In genomic region chr17:6913608-6914443, GRCh38 we compare ENCODE assay signal across 8 cellular contexts.
DNase-seq lines count a peak whose midpoint lies in the region; ATAC-seq and TF ChIP-seq lines count a peak whose summit lies in the region.

No MANE protein-coding gene starts in this region.

- ATAC-seq in gastroesophageal sphincter, result peak; percentile 57
- no peak for ATAC-seq in GM19467 (IDR thresholded peaks at IDR 0.05; ENCODE audit: unreplicated experiment)

- no peaks in the 10 kb centered on the region; the same call in 1 of the 2 replicates for H4K20me1 ChIP-seq in BLaER1

- TF ChIP-seq CTCF in gastroesophageal sphincter (IDR thresholded peaks at IDR 0.05) (peak; percentile 31 to 85 (median 72)), ovary (IDR thresholded peaks at IDR 0.05) (peak; percentile 53 to 61 (median 56))

- intact Hi-C loops in ovary (cut with DNase I), result loop anchor here (5.0 to 10.0 kb wide), 5 partner anchors 91 to 247 kb away; partner anchors contain the start of gene BCL6B (in 1 of the 4)

- H3K9me3 ChIP-seq in BLaER1, result no peaks in the 10 kb centered on the region
- no peaks in the 10 kb centered on the region for H3K9me3 ChIP-seq in SJCRH30 (replicated peaks)
- no peaks in the 10 kb centered on the region for H3K9me3 ChIP-seq in gastroesophageal sphincter
- H3K9me3 ChIP-seq in ovary, result no peaks in the 10 kb centered on the region

- H3K27me3 ChIP-seq in BLaER1, result no peaks in the 10 kb centered on the region
- H3K27me3 ChIP-seq in SJCRH30, result no peaks in the 10 kb centered on the region
- peaks cover 47% of the 10 kb centered on the region for H3K27me3 ChIP-seq in gastroesophageal sphincter
- no peaks in the 10 kb centered on the region for H3K27me3 ChIP-seq in ovary

- H3K4me1 ChIP-seq in BLaER1 (peaks cover 28% of the 10 kb centered on the region), SJCRH30 (no peaks in the 10 kb centered on the region), gastroesophageal sphincter (peaks cover 0 to 10% (median 3%) of the 10 kb centered on the region in 3 donors), ovary (ENCODE audit: insufficient read depth) (no peaks in the 10 kb centered on the region)

- DNase-seq in HUDEP-2 (lab: John Stamatoyannopoulos, UW; ENCODE audit: unreplicated experiment in 76 of 76) (peak in 66 of 76 experiments; percentile 7 to 83 (median 58)), SJCRH30 (peak; percentile 64 to 76), ovary (peak; percentile 52 to 81 (median 78)), superior temporal gyrus (ENCODE audit: extremely low spot score) (peak; percentile 74)
- peak; percentile 62 for DNase-seq in activated gamma-delta T cell treated with anti-CD3 and anti-CD28 coated beads, Interleukin-2, amount 50 U/mL, for 16 hours (ENCODE audit: low read depth)

- peak overlapping the region; percentile 54; the same call in 1 of the 2 replicates for H3K9ac ChIP-seq in BLaER1

- H3K4me3 ChIP-seq in BLaER1 (peak overlapping the region; percentile 62), SJCRH30 (no peak overlapping the region), gastroesophageal sphincter (peak overlapping the region in 1 of 2 donors; percentile 27), ovary (no peak overlapping the region)

- no peak for TF ChIP-seq POLR2A in gastroesophageal sphincter (IDR thresholded peaks at IDR 0.05)
- no peak for TF ChIP-seq POLR2A in ovary (IDR thresholded peaks at IDR 0.05)

- no peaks in the 10 kb centered on the region for H3K36me3 ChIP-seq in BLaER1
- H3K36me3 ChIP-seq in SJCRH30, result no peaks in the 10 kb centered on the region
- H3K36me3 ChIP-seq in gastroesophageal sphincter, result no peaks in the 10 kb centered on the region
- no peaks in the 10 kb centered on the region for H3K36me3 ChIP-seq in ovary

- H3K4me2 ChIP-seq in BLaER1, result peak overlapping the region; percentile 96

- no peak for TF ChIP-seq EP300 in gastroesophageal sphincter (IDR thresholded peaks at IDR 0.05)
- no peak for TF ChIP-seq EP300 in ovary (IDR thresholded peaks at IDR 0.05)

- H3K27ac ChIP-seq in BLaER1, result no peak overlapping the region
- H3K27ac ChIP-seq in SJCRH30, result no peak overlapping the region
- H3K27ac ChIP-seq in gastroesophageal sphincter, result no peak overlapping the region
- no peak overlapping the region for H3K27ac ChIP-seq in ovary

- 14 to 39% methylated on average over 7 to 27 of the region's 32 CpGs for WGBS in gastroesophageal sphincter (ENCODE audit: low coverage in 1 of 2), 2 donors
- WGBS in ovary, 3 donors, result 19 to 23% (median 20%) methylated on average over 32 of the region's 32 CpGs
